ENCODE assay signal across 22 cellular contexts in the genomic region with DNA sequence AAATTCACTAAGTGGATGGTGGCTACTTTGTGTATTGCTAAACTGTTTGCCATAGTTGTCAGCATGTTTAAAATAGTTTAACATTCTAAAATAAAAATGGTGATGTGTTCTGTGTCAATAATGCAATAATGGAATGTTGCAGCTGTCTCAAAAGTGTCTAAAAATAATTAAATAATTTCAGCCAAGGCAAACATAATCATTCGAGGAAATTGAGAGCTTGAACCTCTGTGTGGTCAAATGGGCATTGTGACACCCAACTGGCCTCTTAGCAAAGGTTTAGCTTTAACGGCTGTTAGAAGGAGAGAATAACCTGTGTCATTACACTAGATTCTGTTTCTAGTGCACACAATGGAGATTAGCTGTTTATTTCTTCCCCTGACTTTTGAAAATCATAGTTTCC.
"Had no signal": no experiment of that assay in that cellular context is flagged by ENCODE, and none has a peak within 500 bp of the region (broad histone marks: within the 10 kb centered on the region; RNA-seq: fewer than 3 reads in every experiment).

No MANE protein-coding gene starts in this region.

- H3K27ac Mint-ChIP-seq: mesothelial cell of epicardium; naive thymus-derived CD8-positive, alpha-beta T cell; progenitor cell of endocrine pancreas; stimulated activated effector memory CD8-positive, alpha-beta T cell treated with anti-CD3 and anti-CD28 coated beads, Interleukin-12 subunit alpha, Interleukin-12 subunit beta, amount 100 ng/mL, for 72 hours; stimulated activated naive CD8-positive, alpha-beta T cell treated with anti-CD3 and anti-CD28 coated beads, Interleukin-15, Interleukin-2, amounts not matched to agents 100 ng/mL and 50 ng/mL, for 24 hours; type B pancreatic cell had no signal

- H3K36me3 Mint-ChIP-seq: mesothelial cell of epicardium; naive thymus-derived CD8-positive, alpha-beta T cell; stimulated activated effector memory CD8-positive, alpha-beta T cell treated with anti-CD3 and anti-CD28 coated beads, Interleukin-12 subunit alpha, Interleukin-12 subunit beta, amount 100 ng/mL, for 72 hours; type B pancreatic cell had no signal

- H3K4me3 ChIP-seq: hepatocyte, left ventricle myocardium inferior, lung, ovary, right atrium auricular region, right lobe of liver, skin epidermis, spleen, suprapubic skin, thoracic aorta, tibial nerve, uterus had no signal

- H3K9me3 ChIP-seq: left ventricle myocardium inferior, ovary, right atrium auricular region, right lobe of liver, spleen, suprapubic skin, thoracic aorta, tibial nerve, uterus had no signal

- DNase-seq: islet precursor cell; left ventricle myocardium inferior; mesendoderm; naive thymus-derived CD8-positive, alpha-beta T cell; ovary; right lobe of liver; spleen; stimulated activated CD4-positive, alpha-beta T cell treated with anti-CD3 and anti-CD28 coated beads, Interleukin-4, amount 100 ng/mL, for 24 hours; stimulated activated naive CD4-positive, alpha-beta T cell; uterus had no signal

- H3K27me3 ChIP-seq: hepatocyte, ovary, right atrium auricular region, right lobe of liver, spleen, suprapubic skin, tibial nerve, uterus had no signal

- H3K27ac ChIP-seq: hepatocyte, left ventricle myocardium inferior, ovary, right atrium auricular region, right lobe of liver, skin epidermis, spleen, suprapubic skin, tibial nerve, uterus had no signal

- H3K9me3 Mint-ChIP-seq: naive thymus-derived CD8-positive, alpha-beta T cell; stimulated activated effector memory CD8-positive, alpha-beta T cell treated with anti-CD3 and anti-CD28 coated beads, Interleukin-12 subunit alpha, Interleukin-12 subunit beta, amount 100 ng/mL, for 72 hours; stimulated activated naive CD8-positive, alpha-beta T cell treated with anti-CD3 and anti-CD28 coated beads, Interleukin-15, Interleukin-2, amounts not matched to agents 100 ng/mL and 50 ng/mL, for 24 hours; type B pancreatic cell had no signal

- H3K36me3 ChIP-seq: left ventricle myocardium inferior, ovary, right atrium auricular region, right lobe of liver, spleen, suprapubic skin, thoracic aorta, tibial nerve, uterus had no signal

- H3K4me1 Mint-ChIP-seq: naive thymus-derived CD8-positive, alpha-beta T cell; stimulated activated effector memory CD8-positive, alpha-beta T cell treated with anti-CD3 and anti-CD28 coated beads, Interleukin-12 subunit alpha, Interleukin-12 subunit beta, amount 100 ng/mL, for 72 hours had no signal

- H3K4me3 Mint-ChIP-seq: mesothelial cell of epicardium; naive thymus-derived CD8-positive, alpha-beta T cell; stimulated activated effector memory CD8-positive, alpha-beta T cell treated with anti-CD3 and anti-CD28 coated beads, Interleukin-12 subunit alpha, Interleukin-12 subunit beta, amount 100 ng/mL, for 72 hours; stimulated activated naive CD8-positive, alpha-beta T cell treated with anti-CD3 and anti-CD28 coated beads, Interleukin-15, Interleukin-2, amounts not matched to agents 100 ng/mL and 50 ng/mL, for 24 hours; type B pancreatic cell had no signal

- H3K4me1 ChIP-seq: left ventricle myocardium inferior, right atrium auricular region, right lobe of liver, spleen, suprapubic skin, tibial nerve, uterus had no signal

- H3K27me3 Mint-ChIP-seq: progenitor cell of endocrine pancreas; stimulated activated naive CD8-positive, alpha-beta T cell treated with anti-CD3 and anti-CD28 coated beads, Interleukin-15, Interleukin-2, amounts not matched to agents 100 ng/mL and 50 ng/mL, for 24 hours; type B pancreatic cell had no signal
